8 cellular contexts compared by ENCODE assay signal in genomic region chr17:81018044-81018802, GRCh38. TPM values are rescaled to one million over a fixed set of nuclear protein-coding genes. Genes with fewer than 3 reads are reported as not detected.
DNase-seq lines count a peak whose midpoint lies in the region; ATAC-seq and TF ChIP-seq lines count a peak whose summit lies in the region.

No MANE protein-coding gene starts in this region.

- H3F3A ChIP-seq in MM.1S (ENCODE audit: insufficient read depth, low read length) = no peaks in the 10 kb centered on the region

- no peaks in the 10 kb centered on the region for H3K27me3 ChIP-seq in CD8-positive, alpha-beta memory T cell (ENCODE audit: insufficient read depth, low read length, poor library complexity, severe bottlenecking)
- H3K27me3 ChIP-seq in MM.1S (replicated peaks; ENCODE audit: insufficient read depth, low read length) = peaks cover 14% of the 10 kb centered on the region; the same call in 1 of the 2 replicates

- no peaks in the 10 kb centered on the region for H3K9me3 ChIP-seq in CD8-positive, alpha-beta memory T cell (ENCODE audit: low read length)
- no peaks in the 10 kb centered on the region for H3K9me3 ChIP-seq in MM.1S (replicated peaks; ENCODE audit: insufficient read depth, low read length)

- H3K27ac Mint-ChIP-seq in CD8-positive, alpha-beta memory T cell = peak overlapping the region; percentile 67 to 97 (median 94)
- peak overlapping the region; percentile 97 for H3K27ac Mint-ChIP-seq in nephron progenitor cell

- no peak for ATAC-seq in HG03342 (IDR thresholded peaks at IDR 0.05; ENCODE audit: unreplicated experiment)

- H3K27me3 Mint-ChIP-seq in CD8-positive, alpha-beta memory T cell = peaks cover 0 to 5% of the 10 kb centered on the region in 2 donors
- H3K27me3 Mint-ChIP-seq in nephron progenitor cell (ENCODE audit: low read depth, poor library complexity) = peaks cover 3% of the 10 kb centered on the region

- H3K4me3 Mint-ChIP-seq in CD8-positive, alpha-beta memory T cell = peak overlapping the region; percentile 76 to 90 (median 87)
- peak overlapping the region; percentile 26 for H3K4me3 Mint-ChIP-seq in nephron progenitor cell

- H3K27ac ChIP-seq in CD8-positive, alpha-beta memory T cell (ENCODE audit: low read depth, low read length) = peak overlapping the region; percentile 80
- H3K27ac ChIP-seq in MM.1S (ENCODE audit: low read length) (peak overlapping the region; percentile 50; the same call in 1 of the 2 replicates), VCaP (peak overlapping the region; percentile 94)

- peak overlapping the region; percentile 77 for H2AFZ ChIP-seq in MM.1S (ENCODE audit: low read length)

- no peaks in the 10 kb centered on the region for H4K20me1 ChIP-seq in MM.1S (ENCODE audit: insufficient read depth, low read length)

- TF ChIP-seq POLR2A in erythroblast (IDR thresholded peaks at IDR 0.05; ENCODE audit: low read length) = peak; percentile 71

- peaks cover 0 to 10% (median 2%) of the 10 kb centered on the region in 5 donors for H3K9me3 Mint-ChIP-seq in CD8-positive, alpha-beta memory T cell
- H3K9me3 Mint-ChIP-seq in nephron progenitor cell = peaks cover 24% of the 10 kb centered on the region

- H3K4me2 ChIP-seq in MM.1S (ENCODE audit: low read depth, low read length) = peak overlapping the region; percentile 55

- no peaks in the 10 kb centered on the region for H3K79me2 ChIP-seq in MM.1S (ENCODE audit: low read length)

- intact Hi-C loops in posterior vena cava (cut with DNase I) = no loop called here

- POLR2A ChIA-PET in CD8-positive, alpha-beta memory T cell (lab: Charles Lee) = interaction anchor here (0.5 kb wide), 1 partner anchor 162 kb away, joined by 3 read pairs; no protein-coding TSS in a partner anchor

- CTCF ChIA-PET in CD8-positive, alpha-beta memory T cell (lab: Charles Lee) = interaction anchor here (0.9 to 2.3 kb wide), 8 partner anchors 8 to 84 kb away, joined by 3 to 11 read pairs (median 4); partner anchors contain the start of gene CHMP6

- DNase-seq in CD8-positive, alpha-beta memory T cell = peak in 1 of 5 donors; percentile 58
- DNase-seq in MM.1S (peak; percentile 55), erythroblast (lab: John Stamatoyannopoulos, UW) (peak; percentile 41 to 48), nephron progenitor cell (no peak), posterior vena cava (ENCODE audit: low spot score) (no peak), cerebellum (ENCODE audit: low spot score) (no peak)

- peaks cover 18 to 41% (median 28%) of the 10 kb centered on the region in 3 donors for H3K4me1 Mint-ChIP-seq in CD8-positive, alpha-beta memory T cell
- H3K4me1 Mint-ChIP-seq in nephron progenitor cell = peaks cover 38% of the 10 kb centered on the region

- TF ChIP-seq CTCF in MM.1S (IDR thresholded peaks at IDR 0.05; ENCODE audit: low read length) = no peak
- no peak for TF ChIP-seq CTCF in VCaP (conservative IDR thresholded peaks at IDR 0.05)
- no peak for TF ChIP-seq CTCF in nephron progenitor cell (IDR thresholded peaks at IDR 0.05)

- no peaks in the 10 kb centered on the region for H3K36me3 ChIP-seq in CD8-positive, alpha-beta memory T cell (ENCODE audit: insufficient read depth, low read length)
- no peaks in the 10 kb centered on the region for H3K36me3 ChIP-seq in MM.1S (replicated peaks; ENCODE audit: insufficient read depth, low read length)

- peaks cover 0 to 3% (median 3%) of the 10 kb centered on the region in 3 donors for H3K36me3 Mint-ChIP-seq in CD8-positive, alpha-beta memory T cell
- peaks cover 12% of the 10 kb centered on the region for H3K36me3 Mint-ChIP-seq in nephron progenitor cell (ENCODE audit: low read depth)

- no peaks in the 10 kb centered on the region for H3K9me2 ChIP-seq in MM.1S (replicated peaks; ENCODE audit: insufficient read depth, low read length)

- H3K4me3 ChIP-seq in CD8-positive, alpha-beta memory T cell (ENCODE audit: low read length) = peak overlapping the region; percentile 81
- H3K4me3 ChIP-seq in MM.1S (ENCODE audit: low read length) = peak overlapping the region; percentile 46

- peak overlapping the region; percentile 20; the same call in 1 of the 2 replicates for H3K9ac ChIP-seq in MM.1S (ENCODE audit: low read length)

- peaks cover 19% of the 10 kb centered on the region for H3K4me1 ChIP-seq in CD8-positive, alpha-beta memory T cell (ENCODE audit: insufficient read depth, low read length)
- peaks cover 11% of the 10 kb centered on the region for H3K4me1 ChIP-seq in MM.1S (ENCODE audit: low read length)

RNA-seq across cellular contexts. Expression of gene BAIAP2, which starts 16.7 kb away (rescaled TPM):
- 1 to 10 TPM; 5.3 to 8.8 TPM for total RNA-seq in CD8-positive, alpha-beta memory T cell
- polyA plus RNA-seq in CD8-positive, alpha-beta memory T cell = 6.6 TPM
- total RNA-seq in posterior vena cava (10 to 100 TPM; 18.2 to 30.5 TPM), cerebellum (33.7 TPM)

RNA-seq across cellular contexts. Expression of gene CHMP6, which starts 26.6 kb away (rescaled TPM):
- 10 to 100 TPM; 31.2 to 32.7 TPM for total RNA-seq in CD8-positive, alpha-beta memory T cell
- polyA plus RNA-seq in CD8-positive, alpha-beta memory T cell = 45.1 TPM
- total RNA-seq in posterior vena cava = 10 to 100 TPM; 23.7 to 25.9 TPM
- 13.7 TPM for total RNA-seq in cerebellum

Comparison
In these comparisons a context has a peak if more than half of its experiments do, and no peak if none do; other contexts are left out.
1. DNase-seq: peak in MM.1S (single experiment) and erythroblast (2 of 2); none in nephron progenitor cell (single experiment), posterior vena cava (single experiment) and cerebellum (single experiment).
2. Peak in every context shown above with its lines, with median percentiles within 50 percentile points of each other: H3K27ac ChIP-seq.